15 cellular contexts compared by ENCODE assay signal in genomic region chr5:55667938-55668337, GRCh38. TPM values are rescaled to one million over a fixed set of nuclear protein-coding genes. Genes with fewer than 3 reads are reported as not detected.
A peak's percentile ranks its signal among the peaks of the same experiment; 100 is the strongest.
DNase-seq lines count a peak whose midpoint lies in the region; ATAC-seq and TF ChIP-seq lines count a peak whose summit lies in the region.
"Had no signal": no experiment of that assay in that cellular context is flagged by ENCODE, and none has a peak within 500 bp of the region (broad histone marks: within the 10 kb centered on the region; RNA-seq: fewer than 3 reads in every experiment).

No MANE protein-coding gene starts in this region.

- H2AFZ ChIP-seq in GM23338: no peak overlapping the region

- no peak overlapping the region for H3K27ac Mint-ChIP-seq in GM23338
- H3K27ac Mint-ChIP-seq in WTC11: no peak overlapping the region

- H3K4me3 Mint-ChIP-seq in GM23338 (no peak overlapping the region), WTC11 (no peak overlapping the region)

- DNase-seq in GM23338 (ENCODE audit: low spot score) (no peak), islet precursor cell (peak; percentile 51), dorsolateral prefrontal cortex (no peak), WTC11 (ENCODE audit: low spot score) (no peak), cerebellar nuclear complex (lab: John Stamatoyannopoulos, UW) (no peak), GM10248 (ENCODE audit: extremely low spot score) (no peak)
- DNase-seq: NCI-H146, NCI-H2081 treated with DMSO at 0.1 percent for 48 hours, NCI-H2227 treated with DMSO at 0.1 percent for 48 hours, NCI-H524 treated with DMSO at 0.1 percent for 48 hours, RPMI8226 had no signal

- no peak overlapping the region for H3K4me2 ChIP-seq in GM23338

- ATAC-seq in GM23338: no peak
- peak; percentile 58 for ATAC-seq in SK-N-SH treated with all-trans-retinoic acid at 6 μM for 48 hours
- no peak for ATAC-seq in WTC11
- ATAC-seq: K562 had no signal

- H3K36me3 ChIP-seq in GM23338 (ENCODE audit: insufficient read depth): no peaks in the 10 kb centered on the region; the same call in 1 of the 2 replicates
- no peaks in the 10 kb centered on the region for H3K36me3 ChIP-seq in stomach smooth muscle (ENCODE audit: control insufficient read depth in 2 of 2, insufficient read depth in 2 of 2, low read length in 2 of 2)
- H3K36me3 ChIP-seq: SJSA1 had no signal

- H4K20me1 ChIP-seq in GM23338 (replicated peaks; ENCODE audit: insufficient read depth): no peaks in the 10 kb centered on the region

- POLR2A ChIA-PET in WTC11 (lab: Charles Lee) (no interaction called here), GM10248 (lab: Yijun Ruan, JAX) (no interaction called here)

- intact Hi-C loops in dorsolateral prefrontal cortex (cut with DNase I): no loop called here

- CTCF ChIA-PET in WTC11 (lab: Charles Lee): no interaction called here
- CTCF ChIA-PET in GM10248 (lab: Yijun Ruan, JAX): no interaction called here

- peaks cover 3% of the 10 kb centered on the region for H3K27me3 Mint-ChIP-seq in GM23338 (ENCODE audit: insufficient read depth, low read depth, poor library complexity)
- H3K27me3 Mint-ChIP-seq in WTC11 (ENCODE audit: low read depth): no peaks in the 10 kb centered on the region

- no peaks in the 10 kb centered on the region for H3F3A ChIP-seq in GM23338 (replicated peaks; ENCODE audit: low read depth)

- H3K27me3 ChIP-seq in GM23338 (ENCODE audit: insufficient read depth) (no peaks in the 10 kb centered on the region), stomach smooth muscle (ENCODE audit: control insufficient read depth in 1 of 2, insufficient read depth in 2 of 2, low read length in 2 of 2) (no peaks in the 10 kb centered on the region), dorsolateral prefrontal cortex (no peaks in the 10 kb centered on the region)
- H3K27me3 ChIP-seq: SJSA1 had no signal

- no peaks in the 10 kb centered on the region for H3K9me2 ChIP-seq in GM23338 (ENCODE audit: insufficient read depth)

- H3K36me3 Mint-ChIP-seq in GM23338 (ENCODE audit: low read depth) (peaks cover 20% of the 10 kb centered on the region; the same call in 2 of the 3 replicates), WTC11 (peaks cover 15% of the 10 kb centered on the region)

- H3K4me1 ChIP-seq in GM23338 (ENCODE audit: insufficient read depth): no peaks in the 10 kb centered on the region
- H3K4me1 ChIP-seq in stomach smooth muscle (ENCODE audit: control insufficient read depth, insufficient read depth, low read length): no peaks in the 10 kb centered on the region

- H3K9me3 Mint-ChIP-seq in GM23338: no peaks in the 10 kb centered on the region
- H3K9me3 Mint-ChIP-seq in WTC11: no peaks in the 10 kb centered on the region

- H3K9ac ChIP-seq in stomach smooth muscle (ENCODE audit: low read length in 2 of 2): no peak overlapping the region

- H3K4me3 ChIP-seq in GM23338 (no peak overlapping the region), stomach smooth muscle (ENCODE audit: low read length in 2 of 2) (no peak overlapping the region), dorsolateral prefrontal cortex (no peak overlapping the region)
- H3K4me3 ChIP-seq: K562, SJSA1 had no signal

- H3K4me1 Mint-ChIP-seq in GM23338 (no peaks in the 10 kb centered on the region), WTC11 (no peaks in the 10 kb centered on the region)

- TF ChIP-seq CTCF in GM23338 (conservative IDR thresholded peaks at IDR 0.05; ENCODE audit: low read depth in 2 of 2): no peak
- no peak for TF ChIP-seq CTCF in dorsolateral prefrontal cortex (IDR thresholded peaks at IDR 0.05 in 54 of 56, conservative IDR thresholded peaks at IDR 0.05 in 2 of 56; ENCODE audit: low read depth in 1 of 56, partially characterized antibody in 56 of 56)
- no peak for TF ChIP-seq CTCF in WTC11 (IDR thresholded peaks at IDR 0.05)
- no peak for TF ChIP-seq CTCF in GM10248 (IDR thresholded peaks at IDR 0.05; ENCODE audit: control extremely low read depth, extremely low read depth, low read depth, missing control alignments)

- H3K9me3 ChIP-seq in stomach smooth muscle (ENCODE audit: control insufficient read depth in 2 of 2, low read length in 2 of 2): no peaks in the 10 kb centered on the region
- H3K9me3 ChIP-seq: SJSA1 had no signal

- H3K27ac ChIP-seq in GM23338 (ENCODE audit: low read depth) (0 out of 2 replicates have a peak overlapping the region, but pooled peaks have one; percentile 20), stomach smooth muscle (ENCODE audit: low read length) (peak overlapping the region; percentile 53), dorsolateral prefrontal cortex (no peak overlapping the region)
- H3K27ac ChIP-seq: SJSA1 had no signal

- H3K79me2 ChIP-seq in GM23338 (replicated peaks; ENCODE audit: insufficient read depth): no peaks in the 10 kb centered on the region

TF ChIP-seq in SK-N-SH treated with all-trans-retinoic acid at 6 μM for 48 hours, 23 proteins besides CTCF, POLR2A, EP300 and RAD21 (continues in another document):
- TF ChIP-seq POU6F1 (CRISPR knock-in tag; IDR thresholded peaks at IDR 0.05; ENCODE audit: borderline replicate concordance, low read depth) (no peak), CSDC2 (CRISPR knock-in tag; IDR thresholded peaks at IDR 0.05) (no peak), ISL1 (CRISPR knock-in tag; IDR thresholded peaks at IDR 0.05) (no peak), SNAI2 (CRISPR knock-in tag; IDR thresholded peaks at IDR 0.05) (no peak), ARNTL (CRISPR knock-in tag; IDR thresholded peaks at IDR 0.05; ENCODE audit: borderline replicate concordance, low read depth) (no peak)

TF ChIP-seq in WTC11, 78 proteins besides CTCF, POLR2A, EP300 and RAD21:
- TF ChIP-seq ZBTB43 (CRISPR knock-in tag; IDR thresholded peaks at IDR 0.05): no peak
- TF ChIP-seq RELA (CRISPR knock-in tag; IDR thresholded peaks at IDR 0.05; ENCODE audit: borderline replicate concordance): no peak
- TF ChIP-seq, protein P1, sequence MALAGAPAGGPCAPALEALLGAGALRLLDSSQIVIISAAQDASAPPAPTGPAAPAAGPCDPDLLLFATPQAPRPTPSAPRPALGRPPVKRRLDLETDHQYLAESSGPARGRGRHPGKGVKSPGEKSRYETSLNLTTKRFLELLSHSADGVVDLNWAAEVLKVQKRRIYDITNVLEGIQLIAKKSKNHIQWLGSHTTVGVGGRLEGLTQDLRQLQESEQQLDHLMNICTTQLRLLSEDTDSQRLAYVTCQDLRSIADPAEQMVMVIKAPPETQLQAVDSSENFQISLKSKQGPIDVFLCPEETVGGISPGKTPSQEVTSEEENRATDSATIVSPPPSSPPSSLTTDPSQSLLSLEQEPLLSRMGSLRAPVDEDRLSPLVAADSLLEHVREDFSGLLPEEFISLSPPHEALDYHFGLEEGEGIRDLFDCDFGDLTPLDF (CRISPR knock-in tag; IDR thresholded peaks at IDR 0.05): no peak

RNA-seq across cellular contexts. Expression of gene SLC38A9, which starts 44.2 kb away (rescaled TPM):
- total RNA-seq in GM23338 (2014; rRNA removed; shearing (Covaris generic)): 57.0 and 64.8 TPM in 2 replicates
- 28.6 and 30.8 TPM in 2 replicates for polyA plus RNA-seq in GM23338 (2016; fragmentation: Nextera tagmentation; extraction: Ambion mirVana)
- total RNA-seq in dorsolateral prefrontal cortex (10 to 100 TPM; 20.8 to 47.3 (median 31.5) TPM), WTC11 (2021) (25.4 to 27.0 TPM (median 25.7 TPM) in 3 replicates)

Comparison
In these comparisons a context has a peak if more than half of its experiments do, and no peak if none do; other contexts are left out.
1. H3K27ac ChIP-seq: peak in GM23338 (single experiment) and stomach smooth muscle (single experiment); none in dorsolateral prefrontal cortex (0 of 59).